In the genomic region with DNA sequence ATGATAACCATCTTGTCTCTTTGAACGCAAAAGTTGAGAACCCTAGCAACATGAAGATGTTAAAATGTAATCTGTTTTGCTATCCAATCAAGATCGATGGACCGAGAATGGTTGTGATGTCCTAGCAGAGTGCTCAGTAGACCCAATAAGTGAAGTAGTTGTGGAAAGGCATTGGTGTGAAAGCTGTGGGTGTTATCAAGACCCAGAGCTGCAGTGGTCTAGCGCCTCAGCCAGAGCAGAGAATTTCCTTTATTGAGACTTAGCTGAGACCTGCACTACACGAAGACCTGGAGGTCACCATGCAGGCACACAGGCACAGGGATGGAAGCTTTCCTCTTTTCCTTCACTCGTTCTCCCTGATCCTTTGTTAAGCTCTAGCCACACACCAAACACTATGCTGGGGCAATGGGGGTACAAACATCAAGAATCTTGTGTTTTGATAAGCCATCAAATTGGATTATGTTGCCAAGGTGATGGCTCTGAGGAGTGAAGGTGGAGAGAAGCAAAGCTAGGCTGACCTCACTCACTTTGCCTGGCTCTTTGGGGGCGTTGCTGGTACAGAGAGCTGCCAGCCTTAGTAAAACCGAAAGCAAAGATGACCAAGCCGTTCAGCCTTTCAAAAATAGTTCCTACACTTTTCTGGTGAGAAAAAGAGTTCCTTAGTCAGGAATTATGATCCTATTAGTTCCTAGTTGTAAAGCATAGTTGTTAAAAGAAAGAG, we compare ENCODE assay signal across 10 cellular contexts. TPM values are rescaled to one million over a fixed set of nuclear protein-coding genes. Genes with fewer than 3 reads are reported as not detected.
DNase-seq lines count a peak whose midpoint lies in the region; ATAC-seq, FAIRE-seq and TF ChIP-seq lines count a peak whose summit lies in the region.
"Had no signal": no experiment of that assay in that cellular context is flagged by ENCODE, and none has a peak within 500 bp of the region (broad histone marks: within the 10 kb centered on the region; RNA-seq: fewer than 3 reads in every experiment).

No MANE protein-coding gene starts in this region.

- no peak for TF ChIP-seq POLR2A in A549 (IDR thresholded peaks at IDR 0.05; ENCODE audit: low read length)
- TF ChIP-seq POLR2A in esophagus squamous epithelium (IDR thresholded peaks at IDR 0.05), result no peak

- H3K9me3 ChIP-seq in A549, result no peaks in the 10 kb centered on the region
- H3K9me3 ChIP-seq in esophagus squamous epithelium, result no peaks in the 10 kb centered on the region

- no peak for FAIRE-seq in A549 (lab: Jason Lieb, UNC)

- H3K4me1 Mint-ChIP-seq in central memory CD8-positive, alpha-beta T cell, result peaks cover 13% of the 10 kb centered on the region
- H3K4me1 Mint-ChIP-seq in activated T-helper 1 cell treated with anti-CD3 and anti-CD28 coated beads, Interleukin-12 subunit alpha, Interleukin-12 subunit beta, Interleukin-2, Interleukin-4 antibody, amounts not matched to agents 30 ng/mL and 10 ng/mL and 1 ng/mL, durations not matched to agents 14 hours and 24 hours and 36 hours (ENCODE audit: low read depth), result peaks cover 21% of the 10 kb centered on the region

- CTCF ChIA-PET in A549 (lab: Yijun Ruan, JAX), result interaction anchor here (0.7 to 15.5 kb wide), 7 partner anchors 9 to 623 kb away, joined by 3 to 393 read pairs (median 3); no protein-coding TSS in a partner anchor

- peak overlapping the region; percentile 18; the same call in 1 of the 3 replicates for H3K4me2 ChIP-seq in A549

- no peaks in the 10 kb centered on the region for H3K36me3 Mint-ChIP-seq in central memory CD8-positive, alpha-beta T cell (ENCODE audit: insufficient read depth)
- no peaks in the 10 kb centered on the region for H3K36me3 Mint-ChIP-seq in activated T-helper 1 cell treated with anti-CD3 and anti-CD28 coated beads, Interleukin-12 subunit alpha, Interleukin-12 subunit beta, Interleukin-2, Interleukin-4 antibody, amounts not matched to agents 30 ng/mL and 10 ng/mL and 1 ng/mL, durations not matched to agents 14 hours and 24 hours and 36 hours (ENCODE audit: low read depth)

- H3K4me3 Mint-ChIP-seq in central memory CD8-positive, alpha-beta T cell, result peak overlapping the region; percentile 63
- H3K4me3 Mint-ChIP-seq in activated T-helper 1 cell treated with anti-CD3 and anti-CD28 coated beads, Interleukin-12 subunit alpha, Interleukin-12 subunit beta, Interleukin-2, Interleukin-4 antibody, amounts not matched to agents 30 ng/mL and 10 ng/mL and 1 ng/mL, durations not matched to agents 14 hours and 24 hours and 36 hours, result no peak overlapping the region

- WGBS in A549 (ENCODE audit: missing lambda C conversion rate), result 63% methylated on average over 9 of the region's 9 CpGs
- WGBS in esophagus squamous epithelium, 2 donors, result 61% methylated on average over 9 of the region's 9 CpGs

- peaks cover 0 to under 1% (median 0%) of the 10 kb centered on the region in 3 donors for H3K36me3 ChIP-seq in esophagus squamous epithelium

- no peaks in the 10 kb centered on the region for H3K27me3 ChIP-seq in esophagus squamous epithelium

- no peak for TF ChIP-seq EP300 in A549 (IDR thresholded peaks at IDR 0.05)

- H3K4me1 ChIP-seq in A549 (no peaks in the 10 kb centered on the region), esophagus squamous epithelium (no peaks in the 10 kb centered on the region)

- POLR2A ChIA-PET in A549 (lab: Yijun Ruan, JAX), result interaction anchor here (0.8 kb wide), 1 partner anchor 24 kb away, joined by 3 read pairs; a partner anchor contains a TSS

- DNase-seq in A549 (ENCODE audit: low read depth in 1 of 2, low spot score in 1 of 2) (no peak), esophagus squamous epithelium (lab: John Stamatoyannopoulos, UW) (no peak), NCI-H2081 (lab: John Stamatoyannopoulos, UW) (no peak)
- no peak for DNase-seq in central memory CD8-positive, alpha-beta T cell (ENCODE audit: low spot score in 2 of 2)
- no peak for DNase-seq in activated T-helper 1 cell treated with anti-CD3 and anti-CD28 coated beads, Interleukin-12 subunit alpha, Interleukin-12 subunit beta, Interleukin-2, Interleukin-4 antibody, amounts not matched to agents 30 ng/mL and 10 ng/mL and 1 ng/mL, durations not matched to agents 14 hours and 24 hours and 36 hours (ENCODE audit: low spot score)
- DNase-seq: activated CD4-positive, alpha-beta T cell treated with anti-CD3 and anti-CD28 coated beads for 48 hours; COR-L47 had no signal

- no peak for TF ChIP-seq CTCF in A549 (IDR thresholded peaks at IDR 0.05)
- TF ChIP-seq CTCF in esophagus squamous epithelium (IDR thresholded peaks at IDR 0.05), result no peak

- H3K27ac Mint-ChIP-seq in central memory CD8-positive, alpha-beta T cell (ENCODE audit: low read depth), result peak overlapping the region; percentile 42
- H3K27ac Mint-ChIP-seq in activated T-helper 1 cell treated with anti-CD3 and anti-CD28 coated beads, Interleukin-12 subunit alpha, Interleukin-12 subunit beta, Interleukin-2, Interleukin-4 antibody, amounts not matched to agents 30 ng/mL and 10 ng/mL and 1 ng/mL, durations not matched to agents 14 hours and 24 hours and 36 hours, result no peak overlapping the region

- no peaks in the 10 kb centered on the region for H3K9me3 Mint-ChIP-seq in central memory CD8-positive, alpha-beta T cell
- no peaks in the 10 kb centered on the region for H3K9me3 Mint-ChIP-seq in activated T-helper 1 cell treated with anti-CD3 and anti-CD28 coated beads, Interleukin-12 subunit alpha, Interleukin-12 subunit beta, Interleukin-2, Interleukin-4 antibody, amounts not matched to agents 30 ng/mL and 10 ng/mL and 1 ng/mL, durations not matched to agents 14 hours and 24 hours and 36 hours

- no peak for TF ChIP-seq RAD21 in A549 (conservative IDR thresholded peaks at IDR 0.05 in 1 of 2, IDR thresholded peaks at IDR 0.05 in 1 of 2)

- no peak for ATAC-seq in A549
- ATAC-seq in GM19035 (IDR thresholded peaks at IDR 0.05; ENCODE audit: unreplicated experiment), result peak; percentile 84
- peak; percentile 81 for ATAC-seq in HG03066 (IDR thresholded peaks at IDR 0.05; ENCODE audit: low read depth, unreplicated experiment)
- peak; percentile 63 for ATAC-seq in central memory CD8-positive, alpha-beta T cell (replicated peaks; ENCODE audit: extremely low read depth, poor library complexity, severe bottlenecking)
- no peak for ATAC-seq in GM19328 (IDR thresholded peaks at IDR 0.05; ENCODE audit: unreplicated experiment)

- no peak overlapping the region for H3K27ac ChIP-seq in A549
- H3K27ac ChIP-seq in esophagus squamous epithelium, result no peak overlapping the region

- intact Hi-C loops in activated T-helper 1 cell treated with anti-CD3 and anti-CD28 coated beads, Interleukin-12 subunit alpha, Interleukin-12 subunit beta, Interleukin-2, Interleukin-4 antibody, amounts not matched to agents 30 ng/mL and 10 ng/mL and 1 ng/mL, durations not matched to agents 14 hours and 24 hours and 36 hours (cut with micrococcal nuclease), result no loop called here
- intact Hi-C loops in esophagus squamous epithelium (cut with DNase I), result no loop called here

- H3K27me3 Mint-ChIP-seq in central memory CD8-positive, alpha-beta T cell, result no peaks in the 10 kb centered on the region
- H3K27me3 Mint-ChIP-seq in activated T-helper 1 cell treated with anti-CD3 and anti-CD28 coated beads, Interleukin-12 subunit alpha, Interleukin-12 subunit beta, Interleukin-2, Interleukin-4 antibody, amounts not matched to agents 30 ng/mL and 10 ng/mL and 1 ng/mL, durations not matched to agents 14 hours and 24 hours and 36 hours (ENCODE audit: insufficient read depth), result no peaks in the 10 kb centered on the region

- no peak overlapping the region for H3K4me3 ChIP-seq in A549
- no peak overlapping the region for H3K4me3 ChIP-seq in esophagus squamous epithelium

TF ChIP-seq in A549, 52 proteins besides CTCF, POLR2A, EP300 and RAD21 (continues in another document):
- TF ChIP-seq HEYL (CRISPR knock-in tag; IDR thresholded peaks at IDR 0.05), result no peak
- TF ChIP-seq, protein P1, sequence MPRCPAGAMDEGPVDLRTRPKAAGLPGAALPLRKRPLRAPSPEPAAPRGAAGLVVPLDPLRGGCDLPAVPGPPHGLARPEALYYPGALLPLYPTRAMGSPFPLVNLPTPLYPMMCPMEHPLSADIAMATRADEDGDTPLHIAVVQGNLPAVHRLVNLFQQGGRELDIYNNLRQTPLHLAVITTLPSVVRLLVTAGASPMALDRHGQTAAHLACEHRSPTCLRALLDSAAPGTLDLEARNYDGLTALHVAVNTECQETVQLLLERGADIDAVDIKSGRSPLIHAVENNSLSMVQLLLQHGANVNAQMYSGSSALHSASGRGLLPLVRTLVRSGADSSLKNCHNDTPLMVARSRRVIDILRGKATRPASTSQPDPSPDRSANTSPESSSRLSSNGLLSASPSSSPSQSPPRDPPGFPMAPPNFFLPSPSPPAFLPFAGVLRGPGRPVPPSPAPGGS (IDR thresholded peaks at IDR 0.05), result no peak
- TF ChIP-seq, protein P2, sequence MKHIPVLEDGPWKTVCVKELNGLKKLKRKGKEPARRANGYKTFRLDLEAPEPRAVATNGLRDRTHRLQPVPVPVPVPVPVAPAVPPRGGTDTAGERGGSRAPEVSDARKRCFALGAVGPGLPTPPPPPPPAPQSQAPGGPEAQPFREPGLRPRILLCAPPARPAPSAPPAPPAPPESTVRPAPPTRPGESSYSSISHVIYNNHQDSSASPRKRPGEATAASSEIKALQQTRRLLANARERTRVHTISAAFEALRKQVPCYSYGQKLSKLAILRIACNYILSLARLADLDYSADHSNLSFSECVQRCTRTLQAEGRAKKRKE (CRISPR knock-in tag; IDR thresholded peaks at IDR 0.05; ENCODE audit: low read depth), result no peak
- no peak for TF ChIP-seq BHLHE40 (IDR thresholded peaks at IDR 0.05; ENCODE audit: low read depth, low read length)

RNA-seq across cellular contexts. Expression of a gene that starts 24.1 kb away (rescaled TPM):
- polyA plus RNA-seq in A549 (2011; rRNA removed) (54.0 and 61.2 TPM in 2 replicates), A549 (2017; fragmentation: RNase III; extraction: RNeasy Plus Mini Kit Qiagen cat#74134 plus additional on column Dnase treatment) (46.5 to 53.7 TPM (median 52.3 TPM) in 3 replicates)
- polyA plus RNA-seq in A549 (2012; cell fraction: cytosol; rRNA removed), result 42.1 and 44.9 TPM in 2 replicates
- polyA plus RNA-seq in A549 (2012; cell fraction: nucleus; rRNA removed), result 42.8 and 50.4 TPM in 2 replicates
- polyA minus RNA-seq in A549 (2011; rRNA and poly(A)+ RNA removed), result 48.2 and 49.4 TPM in 2 replicates
- 55.6 and 56.5 TPM in 2 replicates for total RNA-seq in activated T-helper 1 cell treated with anti-CD3 and anti-CD28 coated beads, Interleukin-12 subunit alpha, Interleukin-12 subunit beta, Interleukin-2, Interleukin-4 antibody, amounts not matched to agents 30 ng/mL and 10 ng/mL and 1 ng/mL, durations not matched to agents 14 hours and 24 hours and 36 hours
- total RNA-seq in esophagus squamous epithelium, result 10 to 100 TPM; 14.0 to 20.8 (median 18.3) TPM

RNA-seq across cellular contexts. Expression of a gene that starts 35.7 kb away (rescaled TPM):
- polyA plus RNA-seq in A549 (2011; rRNA removed) (1.1 and 1.5 TPM in 2 replicates), A549 (2017; fragmentation: RNase III; extraction: RNeasy Plus Mini Kit Qiagen cat#74134 plus additional on column Dnase treatment) (0.34 to 0.57 TPM (median 0.55 TPM) in 3 replicates)
- 0.35 and 0.37 TPM in 2 replicates for polyA plus RNA-seq in A549 (2012; cell fraction: cytosol; rRNA removed)
- polyA plus RNA-seq in A549 (2012; cell fraction: nucleus; rRNA removed), result 0.59 and 0.69 TPM in 2 replicates
- 2.0 TPM in 2 replicates for polyA minus RNA-seq in A549 (2011; rRNA and poly(A)+ RNA removed)
- 0.62 and 0.64 TPM in 2 replicates for total RNA-seq in activated T-helper 1 cell treated with anti-CD3 and anti-CD28 coated beads, Interleukin-12 subunit alpha, Interleukin-12 subunit beta, Interleukin-2, Interleukin-4 antibody, amounts not matched to agents 30 ng/mL and 10 ng/mL and 1 ng/mL, durations not matched to agents 14 hours and 24 hours and 36 hours
- 1 to 10 TPM in 3 of 4 donors, under 1 TPM in 1; 0.91 to 3.2 (median 1.8) TPM for total RNA-seq in esophagus squamous epithelium

Comparison
In these comparisons a context has a peak if more than half of its experiments do, and no peak if none do; other contexts are left out.
1. ATAC-seq: peak in GM19035 (single experiment), HG03066 (single experiment) and central memory CD8-positive, alpha-beta T cell (single experiment); none in A549 (0 of 2) and GM19328 (single experiment).